In the genomic region with DNA sequence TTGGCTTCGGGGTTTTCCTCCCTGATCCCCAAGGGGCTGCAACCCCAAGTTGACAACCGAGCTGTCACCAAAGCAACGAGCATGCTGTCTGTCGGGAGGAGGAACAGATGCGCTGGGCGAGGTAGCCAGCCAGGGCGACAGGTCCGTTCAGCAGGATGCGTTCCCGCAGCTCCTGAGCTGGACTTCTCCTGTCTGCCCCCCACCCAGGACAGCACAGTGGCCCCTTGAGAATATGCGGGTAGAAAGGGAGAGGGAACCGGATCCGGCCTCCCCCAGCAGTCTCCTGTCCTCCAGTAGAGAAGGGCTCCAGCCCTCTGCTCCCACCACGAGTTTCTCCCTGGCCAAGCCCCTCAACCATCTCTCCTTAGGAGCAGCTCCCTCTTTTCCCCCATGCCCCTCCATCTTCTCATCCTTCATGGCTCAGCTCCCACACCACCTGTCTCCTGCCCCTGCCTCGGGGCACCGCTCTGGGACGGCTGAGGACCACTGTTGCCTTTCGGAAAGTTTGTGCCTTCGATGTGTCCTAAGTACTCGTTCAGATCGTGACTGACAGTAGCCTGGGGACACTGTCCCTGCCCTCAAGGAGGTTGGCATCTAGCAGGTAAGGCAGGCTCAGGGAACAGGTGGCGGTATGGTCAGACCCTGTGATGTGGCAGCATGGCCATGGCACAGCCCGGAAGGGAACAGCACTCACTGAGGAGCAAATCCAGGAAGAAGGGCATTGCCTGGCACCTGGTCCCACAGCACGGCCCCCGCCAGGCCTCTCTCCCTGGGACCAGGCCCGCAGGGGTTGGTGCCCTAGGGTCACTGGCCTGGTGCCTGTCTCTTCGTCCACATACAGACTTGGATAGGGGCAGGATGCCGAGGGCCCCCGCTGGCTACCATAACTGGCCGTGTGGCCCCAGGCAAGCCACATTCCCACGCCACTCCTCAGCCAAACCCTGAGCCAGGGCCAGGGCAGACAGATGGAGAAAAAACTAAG, we compare ENCODE assay signal across 16 cellular contexts.
DNase-seq lines count a peak whose midpoint lies in the region; ATAC-seq and TF ChIP-seq lines count a peak whose summit lies in the region.
"Had no signal": no experiment of that assay in that cellular context is flagged by ENCODE, and none has a peak within 500 bp of the region (broad histone marks: within the 10 kb centered on the region; RNA-seq: fewer than 3 reads in every experiment).

No MANE protein-coding gene starts in this region.

- H3K27ac Mint-ChIP-seq in nephron = peak overlapping the region; percentile 64 to 88 (median 83)
- H3K27ac Mint-ChIP-seq: dendritic cell treated with granulocyte-macrophage colony-stimulating factor and Interleukin-4, amounts not matched to agents 40 ng/mL and 50 ng/mL, for 4 days had no signal

- TF ChIP-seq CTCF in dorsolateral prefrontal cortex (IDR thresholded peaks at IDR 0.05 in 54 of 56, conservative IDR thresholded peaks at IDR 0.05 in 2 of 56; ENCODE audit: low read depth in 1 of 56, partially characterized antibody in 56 of 56) (no peak), nephron (IDR thresholded peaks at IDR 0.05; ENCODE audit: unreplicated experiment in 3 of 3) (no peak), foreskin fibroblast (IDR thresholded peaks at IDR 0.05; ENCODE audit: low read depth, low read length) (no peak)

- peaks cover 29% of the 10 kb centered on the region for H3K36me3 Mint-ChIP-seq in nephron (ENCODE audit: low read depth)

- H3K4me3 Mint-ChIP-seq in nephron = no peak overlapping the region
- H3K4me3 Mint-ChIP-seq: dendritic cell treated with granulocyte-macrophage colony-stimulating factor and Interleukin-4, amounts not matched to agents 40 ng/mL and 50 ng/mL, for 4 days had no signal

- intact Hi-C loops in left ventricle myocardium superior (cut with micrococcal nuclease) = no loop called here
- intact Hi-C loops in Right ventricle myocardium inferior (cut with DNase I) = no loop called here
- intact Hi-C loops in dorsolateral prefrontal cortex (cut with DNase I) = loop anchor here (5.0 to 10.0 kb wide), 2 partner anchors 97 to 250 kb away; a partner anchor contains a TSS

- no peaks in the 10 kb centered on the region for H3K9me3 Mint-ChIP-seq in nephron
- H3K9me3 Mint-ChIP-seq: dendritic cell treated with granulocyte-macrophage colony-stimulating factor and Interleukin-4, amounts not matched to agents 40 ng/mL and 50 ng/mL, for 4 days had no signal

- peaks cover 3% of the 10 kb centered on the region for H3K27me3 Mint-ChIP-seq in nephron (ENCODE audit: low read depth)
- H3K27me3 Mint-ChIP-seq: dendritic cell treated with granulocyte-macrophage colony-stimulating factor and Interleukin-4, amounts not matched to agents 40 ng/mL and 50 ng/mL, for 4 days had no signal

- ATAC-seq in left ventricle myocardium superior = no peak
- no peak for ATAC-seq in Right ventricle myocardium inferior
- no peak for ATAC-seq in GM18870 (IDR thresholded peaks at IDR 0.05; ENCODE audit: unreplicated experiment)
- no peak for ATAC-seq in GM18907 (IDR thresholded peaks at IDR 0.05; ENCODE audit: unreplicated experiment)
- ATAC-seq: right lobe of liver had no signal

- no peaks in the 10 kb centered on the region for H3K27me3 ChIP-seq in dorsolateral prefrontal cortex
- H3K27me3 ChIP-seq: esophagus muscularis mucosa, right lobe of liver had no signal

- DNase-seq in left ventricle myocardium superior = peak; percentile 19
- no peak for DNase-seq in Right ventricle myocardium inferior (ENCODE audit: missing footprints)
- peak in 2 of 10 donors; percentile 24 to 39 for DNase-seq in dorsolateral prefrontal cortex
- DNase-seq in foreskin fibroblast = no peak
- DNase-seq in NCI-H345 (lab: John Stamatoyannopoulos, UW) = no peak
- DNase-seq: activated CD4-positive, CD25-positive, alpha-beta regulatory T cell; activated effector memory CD4-positive, alpha-beta T cell treated with anti-CD3 and anti-CD28 coated beads, Interleukin-2, amount 50 U/mL, for 16 hours; NCI-H1694 treated with DMSO at 0.1 percent for 48 hours; NCI-H446 treated with DMSO at 0.1 percent for 48 hours; stimulated activated CD4-positive, alpha-beta T cell treated with anti-CD3 and anti-CD28 coated beads, Interleukin-2, amount 100 ng/mL, for 24 hours had no signal

- peaks cover 14% of the 10 kb centered on the region for H3K4me1 Mint-ChIP-seq in nephron

- H3K4me3 ChIP-seq in dorsolateral prefrontal cortex (no peak overlapping the region), foreskin fibroblast (ENCODE audit: low read depth in 1 of 2, low read length in 2 of 2) (no peak overlapping the region)
- H3K4me3 ChIP-seq: esophagus muscularis mucosa, right lobe of liver had no signal

- H3K27ac ChIP-seq in dorsolateral prefrontal cortex = peak overlapping the region in 56 of 59 donors; percentile 39 to 99 (median 87)
- H3K27ac ChIP-seq: esophagus muscularis mucosa, right lobe of liver had no signal

Comparison
In these comparisons a context has a peak if more than half of its experiments do, and no peak if none do; other contexts are left out.
1. intact Hi-C loops: an anchor here in dorsolateral prefrontal cortex (5.0 to 10.0 kb wide); none called in left ventricle myocardium superior and Right ventricle myocardium inferior.